ENCODE assay signal across 22 cellular contexts in genomic region chr3:69193749-69194148, GRCh38.
"Had no signal": no experiment of that assay in that cellular context is flagged by ENCODE, and none has a peak within 500 bp of the region (broad histone marks: within the 10 kb centered on the region; RNA-seq: fewer than 3 reads in every experiment).

No MANE protein-coding gene starts in this region.

- H3K36me3 Mint-ChIP-seq: stimulated activated memory B cell treated with anti-CD40 and anti-IgM and Interleukin-4, amounts not matched to agents 10 μg/mL and 1 μg/mL and 100 μg/mL, for 72 hours had no signal

- H3K36me3 ChIP-seq: WERI-Rb-1 had no signal

- H3K4me3 Mint-ChIP-seq: activated CD4-positive, alpha-beta T cell treated with anti-CD3 and anti-CD28 coated beads, Interleukin-2, amount 10 ng/mL, durations not matched to agents 7 days and 5 days; brain; dendritic cell treated with granulocyte-macrophage colony-stimulating factor and Interleukin-4, amounts not matched to agents 40 ng/mL and 50 ng/mL, for 4 days; stimulated activated memory B cell treated with anti-CD40 and anti-IgM and Interleukin-4, amounts not matched to agents 10 μg/mL and 1 μg/mL and 100 μg/mL, for 72 hours had no signal

- H3K27ac ChIP-seq: parathyroid adenoma, stomach, vagina, WERI-Rb-1 had no signal

- H3K4me1 ChIP-seq: parathyroid adenoma, vagina had no signal

- H3K9me3 Mint-ChIP-seq: activated CD4-positive, alpha-beta T cell treated with anti-CD3 and anti-CD28 coated beads, Interleukin-2, amount 10 ng/mL, durations not matched to agents 7 days and 5 days; brain; dendritic cell treated with granulocyte-macrophage colony-stimulating factor and Interleukin-4, amounts not matched to agents 40 ng/mL and 50 ng/mL, for 4 days; stimulated activated memory B cell treated with anti-CD40 and anti-IgM and Interleukin-4, amounts not matched to agents 10 μg/mL and 1 μg/mL and 100 μg/mL, for 72 hours had no signal

- H3K27me3 ChIP-seq: stomach, vagina had no signal

- H3K27me3 Mint-ChIP-seq: activated CD4-positive, alpha-beta T cell treated with anti-CD3 and anti-CD28 coated beads, Interleukin-2, amount 10 ng/mL, durations not matched to agents 7 days and 5 days; brain; dendritic cell treated with granulocyte-macrophage colony-stimulating factor and Interleukin-4, amounts not matched to agents 40 ng/mL and 50 ng/mL, for 4 days had no signal

- DNase-seq: activated CD4-positive, alpha-beta T cell treated with anti-CD3 and anti-CD28 coated beads, Interleukin-2, amount 10 ng/mL, durations not matched to agents 7 days and 5 days; activated CD4-positive, CD25-positive, alpha-beta regulatory T cell treated with anti-CD3 and anti-CD28 coated beads, Interleukin-2, amount 50 U/mL, for 72 hours; activated CD8-positive, alpha-beta memory T cell treated with anti-CD3 and anti-CD28 coated beads, Interleukin-2, amount 50 U/mL, for 48 hours; activated effector memory CD4-positive, alpha-beta T cell treated with anti-CD3 and anti-CD28 coated beads, Interleukin-2, amount 50 U/mL, for 16 hours; activated naive CD4-positive, alpha-beta T cell treated with anti-CD3 and anti-CD28 coated beads, Interleukin-2, amount 50 U/mL, for 16 hours; activated T-cell treated with anti-CD3 and anti-CD28 coated beads, Interleukin-2, amount 50 U/mL, for 48 hours; aorta; effector CD4-positive, alpha-beta T cell; hippocampal formation; nucleus accumbens; small intestine; stimulated activated CD4-positive, alpha-beta T cell treated with anti-CD3 and anti-CD28 coated beads, Interleukin-2, amount 100 ng/mL, for 24 hours; stomach; trophoblast cell; WERI-Rb-1 had no signal

- ATAC-seq: esophagus mucosa; sciatic nerve; stimulated activated memory B cell treated with anti-CD40 and anti-IgM and Interleukin-4, amounts not matched to agents 10 μg/mL and 1 μg/mL and 100 μg/mL, for 72 hours had no signal

- H3K27ac Mint-ChIP-seq: activated CD4-positive, alpha-beta T cell treated with anti-CD3 and anti-CD28 coated beads, Interleukin-2, amount 10 ng/mL, durations not matched to agents 7 days and 5 days; dendritic cell treated with granulocyte-macrophage colony-stimulating factor and Interleukin-4, amounts not matched to agents 40 ng/mL and 50 ng/mL, for 4 days; stimulated activated memory B cell treated with anti-CD40 and anti-IgM and Interleukin-4, amounts not matched to agents 10 μg/mL and 1 μg/mL and 100 μg/mL, for 72 hours had no signal

- H3K4me1 Mint-ChIP-seq: brain; stimulated activated memory B cell treated with anti-CD40 and anti-IgM and Interleukin-4, amounts not matched to agents 10 μg/mL and 1 μg/mL and 100 μg/mL, for 72 hours had no signal

- H3K9me3 ChIP-seq: stomach, vagina had no signal

- H3K4me3 ChIP-seq: stomach, vagina had no signal
